Comparison of ENCODE assay signal across 11 cellular contexts in genomic region chr2:226838758-226839555, GRCh38. TPM values are rescaled to one million over a fixed set of nuclear protein-coding genes. Genes with fewer than 3 reads are reported as not detected.
DNase-seq lines count a peak whose midpoint lies in the region; ATAC-seq and TF ChIP-seq lines count a peak whose summit lies in the region.
"Had no signal": no experiment of that assay in that cellular context is flagged by ENCODE, and none has a peak within 500 bp of the region (broad histone marks: within the 10 kb centered on the region; RNA-seq: fewer than 3 reads in every experiment).

No MANE protein-coding gene starts in this region.

- no peak for DNase-seq in T-helper 2 cell treated with Interferon-gamma antibody and Interleukin-4, amounts not matched to agents 5 μg/mL and 100 μg/mL, for 36 hours (ENCODE audit: low spot score)
- DNase-seq in left kidney (ENCODE audit: low read depth, low spot score) (peak; percentile 39), sigmoid colon (no peak), 8988T (no peak), HK-2 (ENCODE audit: unreplicated experiment) (no peak), nephron progenitor cell (no peak)
- DNase-seq: dorsolateral prefrontal cortex, NCI-H146, trophoblast cell had no signal

- no peaks in the 10 kb centered on the region for H4K20me1 ChIP-seq in DOHH2 (ENCODE audit: control insufficient read depth, insufficient read depth, low read depth, low read length)

- peak overlapping the region; percentile 80 for H3K4me3 ChIP-seq in DOHH2 (ENCODE audit: low read length)
- no peak overlapping the region for H3K4me3 ChIP-seq in sigmoid colon

- no peak for TF ChIP-seq EP300 in sigmoid colon (IDR thresholded peaks at IDR 0.05)

- H3K9me3 Mint-ChIP-seq in T-helper 2 cell treated with Interferon-gamma antibody and Interleukin-4, amounts not matched to agents 5 μg/mL and 100 μg/mL, for 36 hours = peaks cover 4% of the 10 kb centered on the region
- peaks cover 40% of the 10 kb centered on the region for H3K9me3 Mint-ChIP-seq in nephron progenitor cell

- H3K27ac Mint-ChIP-seq in T-helper 2 cell treated with Interferon-gamma antibody and Interleukin-4, amounts not matched to agents 5 μg/mL and 100 μg/mL, for 36 hours = peak overlapping the region; percentile 99
- no peak overlapping the region for H3K27ac Mint-ChIP-seq in nephron progenitor cell

- H3K4me3 Mint-ChIP-seq in T-helper 2 cell treated with Interferon-gamma antibody and Interleukin-4, amounts not matched to agents 5 μg/mL and 100 μg/mL, for 36 hours = peak overlapping the region; percentile 94
- H3K4me3 Mint-ChIP-seq in nephron progenitor cell = no peak overlapping the region

- peaks cover 74% of the 10 kb centered on the region for H3K4me1 ChIP-seq in DOHH2 (ENCODE audit: control insufficient read depth, low read length)
- H3K4me1 ChIP-seq in sigmoid colon = peaks cover 0 to 33% (median 26%) of the 10 kb centered on the region in 4 donors

- H3K9me3 ChIP-seq in DOHH2 (ENCODE audit: control insufficient read depth, insufficient read depth, low read length) = peaks cover 22% of the 10 kb centered on the region
- H3K9me3 ChIP-seq in sigmoid colon = no peaks in the 10 kb centered on the region

- TF ChIP-seq CTCF in DOHH2 (IDR thresholded peaks at IDR 0.05; ENCODE audit: low read depth, low read length, poor library complexity, severe bottlenecking) = no peak
- TF ChIP-seq CTCF in sigmoid colon (IDR thresholded peaks at IDR 0.05) = no peak
- no peak for TF ChIP-seq CTCF in nephron progenitor cell (IDR thresholded peaks at IDR 0.05)

- H3K79me2 ChIP-seq in DOHH2 (ENCODE audit: control insufficient read depth, low read length) = peaks cover 72% of the 10 kb centered on the region

- H3F3A ChIP-seq in DOHH2 (ENCODE audit: control insufficient read depth, insufficient read depth) = peaks cover 17% of the 10 kb centered on the region

- no peaks in the 10 kb centered on the region for H3K27me3 Mint-ChIP-seq in T-helper 2 cell treated with Interferon-gamma antibody and Interleukin-4, amounts not matched to agents 5 μg/mL and 100 μg/mL, for 36 hours (ENCODE audit: low read depth)
- H3K27me3 Mint-ChIP-seq in nephron progenitor cell (ENCODE audit: low read depth, poor library complexity) = peaks cover 4% of the 10 kb centered on the region

- H3K36me3 ChIP-seq in DOHH2 (ENCODE audit: control insufficient read depth, low read length) (peaks cover 56% of the 10 kb centered on the region), sigmoid colon (peaks cover 0 to 5% (median 0%) of the 10 kb centered on the region in 4 donors)

- peaks cover 38% of the 10 kb centered on the region for H3K36me3 Mint-ChIP-seq in T-helper 2 cell treated with Interferon-gamma antibody and Interleukin-4, amounts not matched to agents 5 μg/mL and 100 μg/mL, for 36 hours (ENCODE audit: low read depth)
- H3K36me3 Mint-ChIP-seq in nephron progenitor cell (ENCODE audit: low read depth) = peaks cover 70% of the 10 kb centered on the region

- WGBS in sigmoid colon, 2 donors = 78 to 81% methylated on average over 13 of the region's 13 CpGs

- peak overlapping the region; percentile 82 for H3K4me2 ChIP-seq in DOHH2 (ENCODE audit: low read length)

- no peak for TF ChIP-seq POLR2A in sigmoid colon (IDR thresholded peaks at IDR 0.05)

- peaks cover 54% of the 10 kb centered on the region for H3K4me1 Mint-ChIP-seq in T-helper 2 cell treated with Interferon-gamma antibody and Interleukin-4, amounts not matched to agents 5 μg/mL and 100 μg/mL, for 36 hours (ENCODE audit: low read depth)
- peaks cover 40% of the 10 kb centered on the region for H3K4me1 Mint-ChIP-seq in nephron progenitor cell

- ATAC-seq in GM18868 (IDR thresholded peaks at IDR 0.05; ENCODE audit: unreplicated experiment) = peak; percentile 9

- no peaks in the 10 kb centered on the region for H3K27me3 ChIP-seq in DOHH2 (ENCODE audit: control insufficient read depth, low read length)
- no peaks in the 10 kb centered on the region for H3K27me3 ChIP-seq in sigmoid colon
- H3K27me3 ChIP-seq: dorsolateral prefrontal cortex had no signal

- H3K9me2 ChIP-seq in DOHH2 (replicated peaks; ENCODE audit: control insufficient read depth, low read length) = no peaks in the 10 kb centered on the region

- intact Hi-C loops in sigmoid colon (cut with DNase I) = loop anchor here (10.0 kb wide), 3 partner anchors 146 to 1174 kb away; partner anchors contain the start of gene MFF

- H3K27ac ChIP-seq in DOHH2 (ENCODE audit: low read depth, low read length) (peak overlapping the region; percentile 90), sigmoid colon (no peak overlapping the region)
- H3K27ac ChIP-seq: dorsolateral prefrontal cortex had no signal

RNA-seq across cellular contexts. Expression of gene RHBDD1, which starts 3.1 kb away (rescaled TPM):
- total RNA-seq in sigmoid colon = 10 to 100 TPM; 17.5 to 28.0 (median 23.1) TPM
- polyA plus RNA-seq in sigmoid colon = 10 to 100 TPM in 1 of 3 donors, 1 to 10 TPM in 2; 1.8 to 13.0 (median 5.3) TPM

RNA-seq across cellular contexts. Expression of gene IRS1, which starts 39.3 kb away (rescaled TPM):
- 10 to 100 TPM; 18.5 to 29.1 (median 23.7) TPM for total RNA-seq in sigmoid colon
- polyA plus RNA-seq in sigmoid colon = 1 to 10 TPM; 2.3 to 7.6 (median 6.0) TPM
